In the genomic region with DNA sequence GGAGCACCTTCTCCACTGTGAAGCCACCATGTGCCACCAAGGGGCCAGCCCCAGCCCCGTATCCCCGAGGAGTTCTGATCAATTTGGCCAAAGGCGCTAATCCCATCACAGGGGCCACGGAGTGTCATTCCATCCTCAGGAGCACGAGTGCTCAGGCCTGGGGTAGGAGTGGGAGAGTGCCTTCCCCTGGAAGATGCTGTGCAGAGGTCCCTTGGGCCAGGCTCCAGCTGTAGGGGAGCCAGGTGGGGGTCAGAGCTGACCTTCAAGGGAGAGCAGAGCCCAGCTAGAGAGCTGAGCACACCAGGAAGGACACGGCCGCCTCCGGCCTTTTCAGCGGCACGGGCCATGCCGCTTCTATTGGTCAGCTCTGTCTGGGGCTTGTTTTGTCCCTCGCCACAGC, we compare ENCODE assay signal across 1 cellular context.
TF ChIP-seq lines count a peak whose summit lies in the region.

No MANE protein-coding gene starts in this region.

TF ChIP-seq in SK-N-SH, 30 proteins besides CTCF, POLR2A, EP300 and RAD21 (continued from another document):
- TF ChIP-seq, protein P1, sequence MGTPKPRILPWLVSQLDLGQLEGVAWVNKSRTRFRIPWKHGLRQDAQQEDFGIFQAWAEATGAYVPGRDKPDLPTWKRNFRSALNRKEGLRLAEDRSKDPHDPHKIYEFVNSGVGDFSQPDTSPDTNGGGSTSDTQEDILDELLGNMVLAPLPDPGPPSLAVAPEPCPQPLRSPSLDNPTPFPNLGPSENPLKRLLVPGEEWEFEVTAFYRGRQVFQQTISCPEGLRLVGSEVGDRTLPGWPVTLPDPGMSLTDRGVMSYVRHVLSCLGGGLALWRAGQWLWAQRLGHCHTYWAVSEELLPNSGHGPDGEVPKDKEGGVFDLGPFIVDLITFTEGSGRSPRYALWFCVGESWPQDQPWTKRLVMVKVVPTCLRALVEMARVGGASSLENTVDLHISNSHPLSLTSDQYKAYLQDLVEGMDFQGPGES (IDR thresholded peaks at IDR 0.05; ENCODE audit: low read depth, low read length) = no peak
- no peak for TF ChIP-seq SMC3 (IDR thresholded peaks at IDR 0.05; ENCODE audit: low read depth, low read length)
- no peak for TF ChIP-seq POLR2AphosphoS5 (IDR thresholded peaks at IDR 0.05; ENCODE audit: low read depth, low read length)
- TF ChIP-seq TAF1 (IDR thresholded peaks at IDR 0.05; ENCODE audit: borderline replicate concordance, low read depth, low read length) = no peak
